8 cellular contexts compared by ENCODE assay signal in genomic region chr10:109883859-109884771, GRCh38. TPM values are rescaled to one million over a fixed set of nuclear protein-coding genes. Genes with fewer than 3 reads are reported as not detected.
DNase-seq lines count a peak whose midpoint lies in the region; ATAC-seq and TF ChIP-seq lines count a peak whose summit lies in the region.

No MANE protein-coding gene starts in this region.

- no peak overlapping the region for H3K4me3 ChIP-seq in DND-41 (ENCODE audit: low read depth in 1 of 2, low read length in 2 of 2)
- H3K4me3 ChIP-seq in testis, result no peak overlapping the region

- peaks cover 4% of the 10 kb centered on the region; the same call in 1 of the 2 replicates for H4K20me1 ChIP-seq in DND-41 (ENCODE audit: insufficient read depth, low read length)

- H3K27me3 ChIP-seq in DND-41 (ENCODE audit: insufficient read depth, low read length, poor library complexity) (no peaks in the 10 kb centered on the region), testis (no peaks in the 10 kb centered on the region)

- intact Hi-C loops in testis (cut with DNase I; ENCODE audit: low total_unique reads), result loop anchor here (10.0 kb wide), 2 partner anchors 241 to 341 kb away; no protein-coding TSS in a partner anchor

- DNase-seq in DND-41, result peak; percentile 57
- DNase-seq in Kasumi-1 (lab: John Stamatoyannopoulos, UW), result peak; percentile 98 to 99
- peak; percentile 73 to 87 for DNase-seq in SHP77 (lab: John Stamatoyannopoulos, UW)
- peak; percentile 50 for DNase-seq in activated gamma-delta T cell treated with anti-CD3 and anti-CD28 coated beads, Interleukin-2, amount 50 U/mL, for 16 hours (ENCODE audit: low read depth)
- DNase-seq in germinal center (ENCODE audit: low spot score), result peak; percentile 79
- DNase-seq in occipital lobe (lab: John Stamatoyannopoulos, UW), result peak; percentile 77
- DNase-seq in testis, result peak; percentile 84

- H3K4me2 ChIP-seq in DND-41 (ENCODE audit: insufficient read depth, low read length), result no peak overlapping the region

- H3K36me3 ChIP-seq in DND-41 (ENCODE audit: insufficient read depth, low read length) (peaks cover 86% of the 10 kb centered on the region), testis (ENCODE audit: low read depth, missing control alignments) (no peaks in the 10 kb centered on the region)

- no peak overlapping the region for H3K9ac ChIP-seq in DND-41 (ENCODE audit: low read depth, low read length)

- WGBS in testis, 2 donors, result 18 to 21% methylated on average over 16 to 17 of the region's 17 CpGs

- H3K79me2 ChIP-seq in DND-41 (ENCODE audit: insufficient read depth, low read length), result no peaks in the 10 kb centered on the region

- peak; percentile 93 for TF ChIP-seq CTCF in DND-41 (IDR thresholded peaks at IDR 0.05; ENCODE audit: borderline replicate concordance, extremely low read depth, low read length, poor library complexity, severe bottlenecking)
- peak; percentile 92 to 96 (median 96) for TF ChIP-seq CTCF in testis (IDR thresholded peaks at IDR 0.05)

- H3K27ac ChIP-seq in DND-41 (ENCODE audit: low read length), result no peak overlapping the region
- H3K27ac ChIP-seq in testis, result peak overlapping the region; percentile 61 to 80

- no peaks in the 10 kb centered on the region for H3K9me3 ChIP-seq in DND-41 (ENCODE audit: insufficient read depth, low read length, severe bottlenecking)
- no peaks in the 10 kb centered on the region for H3K9me3 ChIP-seq in testis

- TF ChIP-seq POLR2A in testis (IDR thresholded peaks at IDR 0.05), result no peak

- no peak overlapping the region for H2AFZ ChIP-seq in DND-41 (ENCODE audit: low read depth, low read length)

- ATAC-seq in DND-41 (ENCODE audit: insufficient read depth, low read depth) (peak; percentile 83), GM21723 (IDR thresholded peaks at IDR 0.05; ENCODE audit: unreplicated experiment) (peak; percentile 66)

- H3K4me1 ChIP-seq in DND-41 (ENCODE audit: insufficient read depth, low read length) (no peaks in the 10 kb centered on the region), testis (peaks cover 9% of the 10 kb centered on the region)

RNA-seq across cellular contexts. Expression of gene XPNPEP1, which starts 39.2 kb away (rescaled TPM):
- total RNA-seq in occipital lobe, result 88.9 TPM
- 100 to 1,000 TPM in 1 of 2 donors, 10 to 100 TPM in 1; 90.2 to 118 TPM for total RNA-seq in testis
- 55.5 TPM for polyA plus RNA-seq in testis (ENCODE audit: insufficient read depth, low read depth, low replicate concordance)
